Comparison of ENCODE assay signal across 1 cellular context in the genomic region with DNA sequence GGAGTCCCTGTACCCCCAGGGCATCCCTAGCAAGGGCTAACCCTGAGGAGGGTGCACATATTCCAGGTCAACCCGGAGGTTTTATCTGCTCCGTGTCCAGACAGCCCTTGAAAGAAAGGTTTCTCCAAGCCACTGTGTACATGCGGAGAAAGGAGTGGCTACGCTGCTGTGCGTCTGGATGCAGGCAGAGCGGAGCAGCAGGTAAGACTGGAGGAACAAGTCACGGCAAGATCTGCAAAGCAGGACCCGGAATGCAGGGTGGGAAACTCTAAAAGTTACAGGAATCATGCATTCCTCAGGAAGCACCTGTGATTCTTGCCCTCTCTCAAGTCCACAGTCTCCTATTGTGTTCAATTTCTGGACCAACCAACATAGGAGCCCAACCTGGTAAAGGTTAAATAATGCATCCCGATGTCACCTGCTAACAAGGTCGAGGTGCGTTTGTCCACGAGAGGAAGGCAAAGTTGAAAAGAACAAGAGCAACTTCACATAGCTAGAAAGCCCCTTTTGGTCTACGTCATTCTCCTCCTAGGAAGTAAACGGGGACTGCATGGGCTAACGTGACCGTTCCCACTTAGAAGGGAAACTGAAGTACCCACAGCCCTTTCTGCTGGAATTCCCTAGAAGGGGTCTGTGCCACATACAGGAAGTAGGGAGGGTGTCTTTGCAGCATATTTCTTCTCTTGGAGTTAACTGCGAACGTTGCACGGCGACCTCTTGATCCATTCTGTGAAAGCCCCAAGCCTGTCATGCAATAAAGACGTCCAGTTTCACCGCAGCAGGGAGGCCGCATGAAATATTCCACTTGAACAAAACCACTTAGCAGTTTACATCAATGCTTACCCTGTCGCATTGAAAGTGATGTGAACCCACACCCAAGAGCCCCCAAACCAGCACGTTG.
TF ChIP-seq lines count a peak whose summit lies in the region.

No MANE protein-coding gene starts in this region.

TF ChIP-seq in H1, 55 proteins besides CTCF, POLR2A, EP300 and RAD21:
- no peak for TF ChIP-seq TAF7 (optimal IDR thresholded peaks at IDR 0.05; ENCODE audit: borderline replicate concordance, low read depth, low read length)
